1 cellular context compared by ENCODE assay signal in the genomic region with DNA sequence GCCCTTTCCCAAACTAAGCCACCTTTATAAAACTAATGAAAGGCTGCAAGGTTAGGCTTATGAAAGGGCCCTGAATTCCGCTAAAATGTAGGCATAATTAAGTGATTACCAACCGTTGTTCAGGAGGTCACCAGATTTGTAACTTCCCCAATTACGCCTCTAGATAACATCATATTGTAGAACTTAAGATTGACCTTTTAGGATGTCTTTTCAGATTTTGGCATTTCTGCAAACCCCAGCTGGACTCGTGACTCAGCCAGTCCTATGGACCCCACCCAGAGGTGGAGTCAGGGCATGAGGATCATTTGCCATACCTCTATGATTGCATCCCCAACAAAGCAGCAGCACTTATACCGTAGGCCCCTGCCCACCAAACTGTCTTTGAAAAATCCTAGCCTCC.
A peak's percentile ranks its signal among the peaks of the same experiment; 100 is the strongest.
TF ChIP-seq lines count a peak whose summit lies in the region.

No MANE protein-coding gene starts in this region.

TF ChIP-seq in K562, 482 proteins besides CTCF, POLR2A, EP300 and RAD21:
- TF ChIP-seq TAF15 (IDR thresholded peaks at IDR 0.05; ENCODE audit: low read depth, low read length) (no peak), KDM1A (IDR thresholded peaks at IDR 0.05) (peak; percentile 56 to 68), NR2C2 (CRISPR knock-in tag; IDR thresholded peaks at IDR 0.05) (no peak), NR2C2 (tag; IDR thresholded peaks at IDR 0.05) (0 out of 2 replicates have a peak, but pooled peaks have one; percentile 17), RCOR1 (IDR thresholded peaks at IDR 0.05; ENCODE audit: borderline replicate concordance in 1 of 2, low read depth in 2 of 2, low read length in 2 of 2) (peak in 1 of 2 experiments; percentile 65; a peak in 2 of 4 replicates), NFE2 (IDR thresholded peaks at IDR 0.05; ENCODE audit: low read depth) (peak; percentile 46; the same call in 1 of the 2 replicates)
